ENCODE assay signal across 25 cellular contexts in genomic region chr7:794207-794606, GRCh38.
"Had no signal": no experiment of that assay in that cellular context is flagged by ENCODE, and none has a peak within 500 bp of the region (broad histone marks: within the 10 kb centered on the region; RNA-seq: fewer than 3 reads in every experiment).

No MANE protein-coding gene starts in this region.

- H3K27ac ChIP-seq: brain microvascular endothelial cell, SJSA1 had no signal

- H3K4me1 ChIP-seq: SJSA1 had no signal

- H3K27ac Mint-ChIP-seq: activated CD8-positive, alpha-beta memory T cell treated with anti-CD3 and anti-CD28 coated beads, Interleukin-2, amount 10 ng/mL, durations not matched to agents 7 days and 5 days; activated naive CD4-positive, alpha-beta T cell treated with anti-CD3 and anti-CD28 coated beads for 36 hours; activated naive CD8-positive, alpha-beta T cell treated with anti-CD3 and anti-CD28 coated beads for 36 hours; T-helper 1 cell treated with Interleukin-12 subunit alpha and Interleukin-12 subunit beta and Interleukin-4 antibody, amounts not matched to agents 30 μg/mL and 1 μg/mL, for 36 hours; WTC11 had no signal

- H3K9me3 ChIP-seq: SJSA1 had no signal

- H3K27me3 Mint-ChIP-seq: activated CD8-positive, alpha-beta memory T cell treated with anti-CD3 and anti-CD28 coated beads, Interleukin-2, amount 10 ng/mL, durations not matched to agents 7 days and 5 days; activated naive CD8-positive, alpha-beta T cell treated with anti-CD3 and anti-CD28 coated beads for 36 hours had no signal

- H3K4me1 Mint-ChIP-seq: activated CD8-positive, alpha-beta memory T cell treated with anti-CD3 and anti-CD28 coated beads, Interleukin-2, amount 10 ng/mL, durations not matched to agents 7 days and 5 days; activated naive CD8-positive, alpha-beta T cell treated with anti-CD3 and anti-CD28 coated beads for 36 hours; WTC11 had no signal

- H3K4me3 ChIP-seq: K562, SJSA1 had no signal

- H3K4me3 Mint-ChIP-seq: activated CD8-positive, alpha-beta memory T cell treated with anti-CD3 and anti-CD28 coated beads, Interleukin-2, amount 10 ng/mL, durations not matched to agents 7 days and 5 days; activated naive CD4-positive, alpha-beta T cell treated with anti-CD3 and anti-CD28 coated beads for 36 hours; activated naive CD8-positive, alpha-beta T cell treated with anti-CD3 and anti-CD28 coated beads for 36 hours; activated T-cell treated with anti-CD3 and anti-CD28 coated beads, Interleukin-2, amount 50 U/mL, for 4 hours; T-helper 1 cell treated with Interleukin-12 subunit alpha and Interleukin-12 subunit beta and Interleukin-4 antibody, amounts not matched to agents 30 μg/mL and 1 μg/mL, for 36 hours; WTC11 had no signal

- ATAC-seq: activated CD8-positive, alpha-beta memory T cell treated with anti-CD3 and anti-CD28 coated beads, Interleukin-2, amount 10 ng/mL, durations not matched to agents 7 days and 5 days; activated T-cell treated with anti-CD3 and anti-CD28 coated beads, Interleukin-2, amount 50 U/mL, for 4 hours; K562; WTC11 had no signal

- H3K9me3 Mint-ChIP-seq: activated naive CD4-positive, alpha-beta T cell treated with anti-CD3 and anti-CD28 coated beads for 36 hours; activated naive CD8-positive, alpha-beta T cell treated with anti-CD3 and anti-CD28 coated beads for 36 hours; activated T-cell treated with anti-CD3 and anti-CD28 coated beads, Interleukin-2, amount 50 U/mL, for 4 hours had no signal

- DNase-seq: activated CD4-positive, alpha-beta T cell treated with anti-CD3 and anti-CD28 coated beads for 48 hours; activated CD4-positive, alpha-beta T cell treated with anti-CD3 and anti-CD28 coated beads, Interleukin-2, amount 50 U/mL, for 48 hours; activated CD4-positive, CD25-positive, alpha-beta regulatory T cell treated with anti-CD3 and anti-CD28 coated beads, Interleukin-2, amount 50 U/mL, for 72 hours; activated CD8-positive, alpha-beta memory T cell treated with anti-CD3 and anti-CD28 coated beads, Interleukin-2, amount 10 ng/mL, durations not matched to agents 7 days and 5 days; activated effector memory CD4-positive, alpha-beta T cell treated with anti-CD3 and anti-CD28 coated beads, Interleukin-2, amount 50 U/mL, for 16 hours; activated naive CD4-positive, alpha-beta T cell treated with anti-CD3 and anti-CD28 coated beads for 36 hours; activated naive CD8-positive, alpha-beta T cell treated with anti-CD3 and anti-CD28 coated beads for 36 hours; activated T-cell treated with anti-CD3 and anti-CD28 coated beads, Interleukin-2, amount 50 U/mL, for 4 hours; brain microvascular endothelial cell; Karpas-422; MM.1S; NCI-H1105; NCI-H1436; NCI-H1694 treated with DMSO at 0.1 percent for 48 hours; NCI-H2029 treated with DMSO at 0.1 percent for 48 hours; NCI-H345; NCI-H510A; NCI-H526 treated with DMSO at 0.1 percent for 48 hours; NCI-H82; RPMI8226; SHP77 had no signal

- H3K27me3 ChIP-seq: brain microvascular endothelial cell, SJSA1 had no signal

- H3K36me3 ChIP-seq: brain microvascular endothelial cell, SJSA1 had no signal
